9 cellular contexts compared by ENCODE assay signal in genomic region chr4:38785901-38786402, GRCh38. TPM values are rescaled to one million over a fixed set of nuclear protein-coding genes. Genes with fewer than 3 reads are reported as not detected.
DNase-seq lines count a peak whose midpoint lies in the region; ATAC-seq and TF ChIP-seq lines count a peak whose summit lies in the region.
"Had no signal": no experiment of that assay in that cellular context is flagged by ENCODE, and none has a peak within 500 bp of the region (broad histone marks: within the 10 kb centered on the region; RNA-seq: fewer than 3 reads in every experiment).

No MANE protein-coding gene starts in this region.

- H3K4me1 ChIP-seq in DOHH2 (ENCODE audit: control insufficient read depth, low read length) (peaks cover 38% of the 10 kb centered on the region), BE2C (no peaks in the 10 kb centered on the region), GM23248 (ENCODE audit: insufficient read depth) (no peaks in the 10 kb centered on the region)

- H3K4me2 ChIP-seq in DOHH2 (ENCODE audit: low read length) = peak overlapping the region; percentile 51
- H3K4me2 ChIP-seq in GM23248 (ENCODE audit: unreplicated experiment) = no peak overlapping the region

- H3K36me3 ChIP-seq in DOHH2 (ENCODE audit: control insufficient read depth, low read length) = peaks cover 12% of the 10 kb centered on the region
- H3K36me3 ChIP-seq in BE2C = no peaks in the 10 kb centered on the region
- no peaks in the 10 kb centered on the region for H3K36me3 ChIP-seq in GM23248 (ENCODE audit: low read depth)

- peaks cover 8% of the 10 kb centered on the region for H3F3A ChIP-seq in DOHH2 (ENCODE audit: control insufficient read depth, insufficient read depth)
- no peaks in the 10 kb centered on the region for H3F3A ChIP-seq in GM23248 (ENCODE audit: insufficient read depth)

- WGBS in GM23248 (ENCODE audit: low coverage in 1 of 2, low lambda C conversion rate in 2 of 2, missing lambda C conversion rate in 2 of 2), 2 experiments = 85% methylated on average over 8 of the region's 8 CpGs

- peak; percentile 49 for DNase-seq in germinal center (ENCODE audit: low spot score)
- no peak for DNase-seq in BE2C
- DNase-seq in COR-L47 (lab: John Stamatoyannopoulos, UW) = no peak
- no peak for DNase-seq in GM23248
- DNase-seq: NCI-H69 had no signal

- H3K9ac ChIP-seq in GM23248 = no peak overlapping the region

- H3K79me2 ChIP-seq in DOHH2 (ENCODE audit: control insufficient read depth, low read length) = peaks cover 18% of the 10 kb centered on the region
- no peaks in the 10 kb centered on the region for H3K79me2 ChIP-seq in GM23248 (ENCODE audit: insufficient read depth)

- ATAC-seq in GM19463 (IDR thresholded peaks at IDR 0.05; ENCODE audit: unreplicated experiment) (peak; percentile 61), HG03378 (IDR thresholded peaks at IDR 0.05; ENCODE audit: unreplicated experiment) (peak; percentile 34), GM18498 (IDR thresholded peaks at IDR 0.05; ENCODE audit: unreplicated experiment) (no peak)

- no peaks in the 10 kb centered on the region for H3K9me2 ChIP-seq in DOHH2 (replicated peaks; ENCODE audit: control insufficient read depth, low read length)
- H3K9me2 ChIP-seq in GM23248 (ENCODE audit: insufficient read depth) = no peaks in the 10 kb centered on the region

- in situ Hi-C loops in GM23248 (cut with MboI) = no loop called here

- H2AFZ ChIP-seq in GM23248 = no peak overlapping the region

- peak overlapping the region; percentile 33 for H3K27ac ChIP-seq in DOHH2 (ENCODE audit: low read depth, low read length)
- H3K27ac ChIP-seq in GM23248 = no peak overlapping the region

- TF ChIP-seq CTCF in DOHH2 (IDR thresholded peaks at IDR 0.05; ENCODE audit: low read depth, low read length, poor library complexity, severe bottlenecking) = peak; percentile 19
- TF ChIP-seq CTCF in BE2C (IDR thresholded peaks at IDR 0.05; ENCODE audit: low read depth, low read length) = no peak

- H3K4me3 ChIP-seq in DOHH2 (ENCODE audit: low read length) (peak overlapping the region; percentile 36), BE2C (ENCODE audit: low read depth, low read length) (no peak overlapping the region), GM23248 (no peak overlapping the region)

- H3K27me3 ChIP-seq in DOHH2 (ENCODE audit: control insufficient read depth, low read length) = no peaks in the 10 kb centered on the region
- H3K27me3 ChIP-seq in BE2C = peaks cover 5% of the 10 kb centered on the region
- H3K27me3 ChIP-seq in GM23248 (replicated peaks; ENCODE audit: insufficient read depth) = no peaks in the 10 kb centered on the region

- H3K9me3 ChIP-seq in DOHH2 (ENCODE audit: control insufficient read depth, insufficient read depth, low read length) (no peaks in the 10 kb centered on the region), BE2C (no peaks in the 10 kb centered on the region), GM23248 (ENCODE audit: low read depth) (no peaks in the 10 kb centered on the region)

- H4K20me1 ChIP-seq in DOHH2 (ENCODE audit: control insufficient read depth, insufficient read depth, low read depth, low read length) (no peaks in the 10 kb centered on the region), GM23248 (ENCODE audit: insufficient read depth) (no peaks in the 10 kb centered on the region)

RNA-seq across cellular contexts. Expression of gene TLR10, which starts 3.2 kb away (rescaled TPM):
- not detected for polyA plus RNA-seq in BE2C (2012; ENCODE audit: insufficient read depth, insufficient read length, low read depth)
- not detected in 2 replicates for total RNA-seq in GM23248 (2014; rRNA removed; shearing (Covaris generic))
- polyA plus RNA-seq in GM23248 (2016; fragmentation: Nextera tagmentation; extraction: Ambion mirVana) = not detected in 2 replicates

RNA-seq across cellular contexts. Expression of gene TLR1, which starts 18.6 kb away (rescaled TPM):
- polyA plus RNA-seq in BE2C (2012; ENCODE audit: insufficient read depth, insufficient read length, low read depth) = not detected
- total RNA-seq in GM23248 (2014; rRNA removed; shearing (Covaris generic)) = not detected in 2 replicates
- polyA plus RNA-seq in GM23248 (2016; fragmentation: Nextera tagmentation; extraction: Ambion mirVana) = 0.11 TPM in 1 of 2 replicates, not detected in the other
